In the genomic region with DNA sequence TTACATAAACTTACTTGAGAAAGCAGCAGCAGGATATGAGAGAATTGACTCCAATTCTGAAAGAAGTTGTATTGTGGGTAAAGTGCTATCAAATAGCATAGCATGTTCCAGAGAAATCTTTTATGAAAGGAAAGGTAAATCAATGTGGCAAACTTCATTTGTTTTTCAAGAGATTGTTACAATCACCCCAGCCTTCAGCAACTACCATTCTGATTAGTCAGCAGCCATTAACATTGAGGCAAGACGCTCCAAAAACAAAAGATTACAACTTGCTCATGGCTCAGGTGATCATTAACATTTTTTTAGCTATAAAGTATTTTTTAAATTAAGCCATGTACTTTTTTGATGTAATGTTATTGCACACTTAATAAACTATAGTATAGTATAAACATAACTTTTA, we compare ENCODE assay signal across 24 cellular contexts.
"Had no signal": no experiment of that assay in that cellular context is flagged by ENCODE, and none has a peak within 500 bp of the region (broad histone marks: within the 10 kb centered on the region; RNA-seq: fewer than 3 reads in every experiment).

No MANE protein-coding gene starts in this region.

- H3K27ac ChIP-seq: coronary artery, gastrocnemius medialis, heart left ventricle, hepatocyte, left lung, neural progenitor cell, parathyroid adenoma, sigmoid colon, stomach, thyroid gland, vagina had no signal

- H3K4me1 ChIP-seq: gastrocnemius medialis, left lung, neural progenitor cell, parathyroid adenoma, sigmoid colon, stomach, thyroid gland, vagina had no signal

- H3K79me2 ChIP-seq: hepatocyte, parathyroid adenoma had no signal

- DNase-seq: dermis blood vessel endothelial cell; effector memory CD4-positive, alpha-beta T cell; gastrocnemius medialis; heart left ventricle; left lung; mesenchymal stem cell; midbrain; naive thymus-derived CD4-positive, alpha-beta T cell; right cardiac atrium; sigmoid colon; stimulated activated CD4-positive, alpha-beta T cell treated with anti-CD3 and anti-CD28 coated beads, Interleukin-2, amount 100 ng/mL, for 24 hours; stimulated activated CD4-positive, alpha-beta T cell treated with anti-CD3 and anti-CD28 coated beads, Interleukin-4, amount 100 ng/mL, for 24 hours; stimulated activated naive CD4-positive, alpha-beta T cell treated with Interleukin-2 at 50 U/mL for 16 hours; stomach; thyroid gland; trophoblast cell had no signal

- H3K4me2 ChIP-seq: hepatocyte, neural progenitor cell had no signal

- ATAC-seq: gastrocnemius medialis; heart left ventricle; left lung; naive thymus-derived CD4-positive, alpha-beta T cell; right cardiac atrium; stimulated activated effector memory CD8-positive, alpha-beta T cell treated with anti-CD3 and anti-CD28 coated beads, Interleukin-12 subunit alpha, Interleukin-12 subunit beta, amount 100 ng/mL, for 72 hours had no signal

- H3K9ac ChIP-seq: neural progenitor cell, parathyroid adenoma had no signal

- H3K4me3 ChIP-seq: coronary artery, gastrocnemius medialis, heart left ventricle, hepatocyte, left lung, neural progenitor cell, sigmoid colon, stomach, thyroid gland, vagina had no signal

- H3K27me3 ChIP-seq: gastrocnemius medialis, heart left ventricle, hepatocyte, left lung, neural progenitor cell, sigmoid colon, stomach, thyroid gland, vagina had no signal

- FAIRE-seq: endothelial cell of umbilical vein, islet of Langerhans had no signal

- H3K9me3 ChIP-seq: gastrocnemius medialis, left lung, sigmoid colon, stomach, thyroid gland, vagina had no signal

- H3K36me3 ChIP-seq: gastrocnemius medialis, heart left ventricle, left lung, neural progenitor cell, stomach, thyroid gland, vagina had no signal
